Comparison of ENCODE assay signal across 15 cellular contexts in the genomic region with DNA sequence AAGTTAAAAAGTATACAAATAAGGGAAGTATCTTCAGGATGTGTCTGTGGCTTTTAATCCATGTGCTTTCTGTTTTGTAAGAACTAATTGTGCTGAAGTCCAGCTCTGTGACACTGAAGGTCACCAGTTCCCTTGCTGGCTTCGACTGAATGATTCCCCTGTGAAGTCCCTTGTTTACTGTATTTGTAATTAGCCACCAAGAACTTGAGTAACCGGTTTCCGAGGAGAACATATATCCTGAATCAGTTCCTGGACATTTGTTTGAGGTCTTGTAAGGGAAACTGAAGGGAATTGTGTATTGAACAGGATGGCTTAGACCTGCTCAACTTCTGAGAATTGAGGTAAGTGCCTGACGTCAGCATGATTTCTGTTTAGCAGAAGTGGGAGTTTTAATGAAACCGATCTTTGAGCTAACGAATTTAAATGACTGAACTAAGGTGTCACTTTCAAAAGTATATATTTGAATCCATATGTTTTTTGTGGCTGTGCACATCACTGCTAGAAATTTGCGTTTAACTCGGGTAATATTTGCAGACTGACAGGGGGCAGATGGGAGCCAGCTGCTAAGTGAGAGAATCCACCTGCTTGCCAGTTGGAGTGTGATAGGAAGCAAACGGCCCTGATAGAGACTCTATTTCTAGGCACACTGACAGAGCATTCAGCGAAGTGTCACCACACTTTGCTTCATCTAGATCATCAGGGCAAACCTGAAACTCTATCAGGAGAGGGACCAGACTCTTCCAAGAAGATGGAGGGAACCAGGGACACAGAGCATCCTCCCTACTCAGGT.
A peak's percentile ranks its signal among the peaks of the same experiment; 100 is the strongest.
DNase-seq lines count a peak whose midpoint lies in the region; ATAC-seq and TF ChIP-seq lines count a peak whose summit lies in the region.
"Had no signal": no experiment of that assay in that cellular context is flagged by ENCODE, and none has a peak within 500 bp of the region (broad histone marks: within the 10 kb centered on the region; RNA-seq: fewer than 3 reads in every experiment).

No MANE protein-coding gene starts in this region.

- peak; percentile 95 for ATAC-seq in left colon

- in situ Hi-C loops in T47D (cut with HindIII; ENCODE audit: low pct_unique_long_range_greater_than_20kb, low sequenced_read_pairs) = no loop called here

- DNase-seq in SIG-M5 treated with dmso at 0.1 percent for 504 hours (lab: John Stamatoyannopoulos, UW; ENCODE audit: unreplicated experiment) (peak; percentile 68), SIG-M5 (lab: John Stamatoyannopoulos, UW) (no peak), T47D (ENCODE audit: low read depth in 1 of 2, low spot score in 1 of 2) (peak; percentile 12 to 94), left colon (peak; percentile 7 to 28), ureter (ENCODE audit: low spot score) (peak; percentile 53), cerebellum (ENCODE audit: low spot score) (no peak), erythroblast (lab: John Stamatoyannopoulos, UW) (no peak), NCI-H1105 (lab: John Stamatoyannopoulos, UW) (no peak)
- DNase-seq: activated CD4-positive, alpha-beta T cell treated with anti-CD3 and anti-CD28 coated beads, Interleukin-2, amount 10 ng/mL, durations not matched to agents 7 days and 5 days; activated effector memory CD4-positive, alpha-beta T cell treated with anti-CD3 and anti-CD28 coated beads, Interleukin-2, amount 50 U/mL, for 16 hours; DMS79 treated with DMSO at 0.1 percent for 48 hours; naive B cell; NCI-H226; SW 1271; upper lobe of left lung had no signal

- intact Hi-C loops in left colon (cut with DNase I, micrococcal nuclease) = no loop called here

- no peak for TF ChIP-seq POLR2A in erythroblast (IDR thresholded peaks at IDR 0.05; ENCODE audit: low read length)

Comparison
In these comparisons a context has a peak if more than half of its experiments do, and no peak if none do; other contexts are left out.
1. DNase-seq: peak in SIG-M5 treated with dmso at 0.1 percent for 504 hours (single experiment), T47D (2 of 2), left colon (2 of 2) and ureter (single experiment); none in SIG-M5 (single experiment), cerebellum (single experiment), erythroblast (0 of 2) and NCI-H1105 (single experiment).